Comparison of ENCODE assay signal across 10 cellular contexts in genomic region chr3:99859855-99860254, GRCh38. TPM values are rescaled to one million over a fixed set of nuclear protein-coding genes. Genes with fewer than 3 reads are reported as not detected.
DNase-seq lines count a peak whose midpoint lies in the region; ATAC-seq and TF ChIP-seq lines count a peak whose summit lies in the region.
"Had no signal": no experiment of that assay in that cellular context is flagged by ENCODE, and none has a peak within 500 bp of the region (broad histone marks: within the 10 kb centered on the region; RNA-seq: fewer than 3 reads in every experiment).

No MANE protein-coding gene starts in this region.

- no peaks in the 10 kb centered on the region for H3K36me3 ChIP-seq in breast epithelium
- peaks cover 8% of the 10 kb centered on the region for H3K36me3 ChIP-seq in kidney epithelial cell (ENCODE audit: control insufficient read depth, insufficient read depth, low read length)
- peaks cover 14 to 70% (median 48%) of the 10 kb centered on the region in 3 donors for H3K36me3 ChIP-seq in tibial artery
- no peaks in the 10 kb centered on the region for H3K36me3 ChIP-seq in GM23338 (ENCODE audit: insufficient read depth)

- ATAC-seq in HG02970 (IDR thresholded peaks at IDR 0.05; ENCODE audit: low FRiP score, unreplicated experiment) (no peak), GM23338 (no peak)
- ATAC-seq: upper lobe of right lung had no signal

- H3K9me3 ChIP-seq in breast epithelium (no peaks in the 10 kb centered on the region), tibial artery (no peaks in the 10 kb centered on the region)
- H3K9me3 ChIP-seq: upper lobe of right lung had no signal

- H3K4me1 ChIP-seq in breast epithelium: no peaks in the 10 kb centered on the region
- peaks cover 0 to 100% (median 57%) of the 10 kb centered on the region in 4 donors for H3K4me1 ChIP-seq in tibial artery
- peaks cover 9% of the 10 kb centered on the region for H3K4me1 ChIP-seq in GM23338 (ENCODE audit: insufficient read depth)

- H3K9me2 ChIP-seq in GM23338 (ENCODE audit: insufficient read depth): no peaks in the 10 kb centered on the region

- no peak for TF ChIP-seq POLR2A in breast epithelium (IDR thresholded peaks at IDR 0.05)

- DNase-seq in HFFc6 (peak; percentile 96), breast epithelium (ENCODE audit: low spot score in 2 of 2) (no peak), kidney epithelial cell (ENCODE audit: low read depth) (peak; percentile 90), tibial artery (no peak), NCI-H774 (lab: John Stamatoyannopoulos, UW) (no peak), GM23338 (ENCODE audit: low spot score) (no peak)
- no peak for DNase-seq in activated T-helper 2 cell treated with anti-CD3 and anti-CD28 coated beads, Interferon-gamma antibody, Interleukin-2, Interleukin-4, amounts not matched to agents 10 μg/mL and 5 μg/mL and 100 μg/mL, durations not matched to agents 14 hours and 24 hours and 36 hours (ENCODE audit: low spot score)
- DNase-seq: activated CD8-positive, alpha-beta memory T cell treated with anti-CD3 and anti-CD28 coated beads, Interleukin-2, amount 50 U/mL, for 48 hours; upper lobe of right lung had no signal

- H3K79me2 ChIP-seq in GM23338 (replicated peaks; ENCODE audit: insufficient read depth): peaks cover 21% of the 10 kb centered on the region; the same call in 1 of the 2 replicates

- peaks cover 72% of the 10 kb centered on the region for H3K36me3 Mint-ChIP-seq in HFFc6 (ENCODE audit: low read depth)
- H3K36me3 Mint-ChIP-seq in activated T-helper 2 cell treated with anti-CD3 and anti-CD28 coated beads, Interferon-gamma antibody, Interleukin-2, Interleukin-4, amounts not matched to agents 10 μg/mL and 5 μg/mL and 100 μg/mL, durations not matched to agents 14 hours and 24 hours and 36 hours (ENCODE audit: low read depth): peaks cover 62% of the 10 kb centered on the region
- H3K36me3 Mint-ChIP-seq in GM23338 (ENCODE audit: low read depth): peaks cover 8% of the 10 kb centered on the region; the same call in 2 of the 3 replicates

- TF ChIP-seq CTCF in HFFc6 (IDR thresholded peaks at IDR 0.05) (no peak), breast epithelium (IDR thresholded peaks at IDR 0.05) (no peak), kidney epithelial cell (IDR thresholded peaks at IDR 0.05; ENCODE audit: insufficient read depth, low read length, poor library complexity, severe bottlenecking) (no peak), tibial artery (IDR thresholded peaks at IDR 0.05) (no peak), GM23338 (conservative IDR thresholded peaks at IDR 0.05; ENCODE audit: low read depth in 2 of 2) (no peak)

- no peaks in the 10 kb centered on the region for H3K27me3 ChIP-seq in breast epithelium
- no peaks in the 10 kb centered on the region for H3K27me3 ChIP-seq in kidney epithelial cell (ENCODE audit: control insufficient read depth, insufficient read depth, low read length)
- H3K27me3 ChIP-seq in tibial artery: no peaks in the 10 kb centered on the region
- no peaks in the 10 kb centered on the region for H3K27me3 ChIP-seq in GM23338 (ENCODE audit: insufficient read depth)
- H3K27me3 ChIP-seq: upper lobe of right lung had no signal

- H3K4me1 Mint-ChIP-seq in HFFc6 (ENCODE audit: low read depth) (peaks cover 96% of the 10 kb centered on the region), GM23338 (peaks cover 15% of the 10 kb centered on the region)
- H3K4me1 Mint-ChIP-seq in activated T-helper 2 cell treated with anti-CD3 and anti-CD28 coated beads, Interferon-gamma antibody, Interleukin-2, Interleukin-4, amounts not matched to agents 10 μg/mL and 5 μg/mL and 100 μg/mL, durations not matched to agents 14 hours and 24 hours and 36 hours (ENCODE audit: low read depth): peaks cover 89% of the 10 kb centered on the region

- no peak overlapping the region for H3K4me3 ChIP-seq in breast epithelium
- H3K4me3 ChIP-seq in kidney epithelial cell (ENCODE audit: low read depth, low read length): no peak overlapping the region
- no peak overlapping the region for H3K4me3 ChIP-seq in tibial artery
- H3K4me3 ChIP-seq in GM23338: no peak overlapping the region
- H3K4me3 ChIP-seq: upper lobe of right lung had no signal

- H3K27ac ChIP-seq in breast epithelium (peak overlapping the region; percentile 21 to 35), tibial artery (peak overlapping the region; percentile 96 to 97), GM23338 (ENCODE audit: low read depth) (no peak overlapping the region)
- H3K27ac ChIP-seq: upper lobe of right lung had no signal

- peaks cover 29% of the 10 kb centered on the region for H4K20me1 ChIP-seq in GM23338 (replicated peaks; ENCODE audit: insufficient read depth)

- H3K4me3 Mint-ChIP-seq in HFFc6: peak overlapping the region; percentile 59
- no peak overlapping the region for H3K4me3 Mint-ChIP-seq in activated T-helper 2 cell treated with anti-CD3 and anti-CD28 coated beads, Interferon-gamma antibody, Interleukin-2, Interleukin-4, amounts not matched to agents 10 μg/mL and 5 μg/mL and 100 μg/mL, durations not matched to agents 14 hours and 24 hours and 36 hours (ENCODE audit: low read depth)
- H3K4me3 Mint-ChIP-seq in GM23338: no peak overlapping the region

- H3K27ac Mint-ChIP-seq in HFFc6: peak overlapping the region; percentile 80
- H3K27ac Mint-ChIP-seq in activated T-helper 2 cell treated with anti-CD3 and anti-CD28 coated beads, Interferon-gamma antibody, Interleukin-2, Interleukin-4, amounts not matched to agents 10 μg/mL and 5 μg/mL and 100 μg/mL, durations not matched to agents 14 hours and 24 hours and 36 hours: no peak overlapping the region
- no peak overlapping the region for H3K27ac Mint-ChIP-seq in GM23338

- H3K4me2 ChIP-seq in GM23338: no peak overlapping the region

- intact Hi-C loops in breast epithelium (cut with DNase I; ENCODE audit: low total_unique reads): no loop called here
- intact Hi-C loops in tibial artery (cut with DNase I; ENCODE audit: low total_unique reads): no loop called here
- intact Hi-C loops in activated T-helper 2 cell treated with anti-CD3 and anti-CD28 coated beads, Interferon-gamma antibody, Interleukin-2, Interleukin-4, amounts not matched to agents 10 μg/mL and 5 μg/mL and 100 μg/mL, durations not matched to agents 14 hours and 24 hours and 36 hours (cut with micrococcal nuclease): no loop called here

- H3K27me3 Mint-ChIP-seq in HFFc6 (ENCODE audit: insufficient read depth) (no peaks in the 10 kb centered on the region; the same call in 1 of the 2 replicates), GM23338 (ENCODE audit: insufficient read depth, low read depth, poor library complexity) (peaks cover 3% of the 10 kb centered on the region)
- H3K27me3 Mint-ChIP-seq in activated T-helper 2 cell treated with anti-CD3 and anti-CD28 coated beads, Interferon-gamma antibody, Interleukin-2, Interleukin-4, amounts not matched to agents 10 μg/mL and 5 μg/mL and 100 μg/mL, durations not matched to agents 14 hours and 24 hours and 36 hours (ENCODE audit: low read depth): no peaks in the 10 kb centered on the region

- no peaks in the 10 kb centered on the region for H3F3A ChIP-seq in GM23338 (replicated peaks; ENCODE audit: low read depth)

- H2AFZ ChIP-seq in GM23338: no peak overlapping the region

- H3K9me3 Mint-ChIP-seq in HFFc6 (no peaks in the 10 kb centered on the region), GM23338 (no peaks in the 10 kb centered on the region)
- H3K9me3 Mint-ChIP-seq in activated T-helper 2 cell treated with anti-CD3 and anti-CD28 coated beads, Interferon-gamma antibody, Interleukin-2, Interleukin-4, amounts not matched to agents 10 μg/mL and 5 μg/mL and 100 μg/mL, durations not matched to agents 14 hours and 24 hours and 36 hours: no peaks in the 10 kb centered on the region

TF ChIP-seq in GM23338, 12 proteins besides CTCF, POLR2A, EP300 and RAD21 (continues in another document):
- TF ChIP-seq EZH2phosphoT487 (IDR thresholded peaks at IDR 0.05; ENCODE audit: unreplicated experiment): no peak
- no peak for TF ChIP-seq NANOG (IDR thresholded peaks at IDR 0.05; ENCODE audit: borderline replicate concordance)
- TF ChIP-seq ZNF331 (CRISPR knock-in tag; IDR thresholded peaks at IDR 0.05; ENCODE audit: low read depth): no peak
- no peak for TF ChIP-seq ETS1 (IDR thresholded peaks at IDR 0.05)
- TF ChIP-seq STAT1 (IDR thresholded peaks at IDR 0.05; ENCODE audit: unreplicated experiment): no peak
- no peak for TF ChIP-seq POLR2AphosphoS5 (IDR thresholded peaks at IDR 0.05; ENCODE audit: low read depth)
- TF ChIP-seq ZNF114 (CRISPR knock-in tag; IDR thresholded peaks at IDR 0.05): no peak

RNA-seq across cellular contexts. Expression of gene CMSS1, which starts 42.2 kb away (rescaled TPM):
- 10 to 100 TPM; 27.8 to 47.0 (median 38.1) TPM for total RNA-seq in HFFc6 (2021; fragmentation: NEBNext Ultra II Directional; extraction: Animal tissue kit (Norgen Biotek cat#: 25700))
- total RNA-seq in breast epithelium (10 to 100 TPM; 15.5 to 35.4 (median 16.1) TPM), kidney epithelial cell (24.8 and 36.9 TPM in 2 replicates)
- 138 and 143 TPM in 2 replicates for total RNA-seq in activated T-helper 2 cell treated with anti-CD3 and anti-CD28 coated beads, Interferon-gamma antibody, Interleukin-2, Interleukin-4, amounts not matched to agents 10 μg/mL and 5 μg/mL and 100 μg/mL, durations not matched to agents 14 hours and 24 hours and 36 hours
- total RNA-seq in GM23338 (2014; rRNA removed; shearing (Covaris generic)): 34.4 and 39.4 TPM in 2 replicates
- polyA plus RNA-seq in GM23338 (2016; fragmentation: Nextera tagmentation; extraction: Ambion mirVana): 187 TPM in 2 replicates

Comparison
In these comparisons a context has a peak if more than half of its experiments do, and no peak if none do; other contexts are left out.
1. DNase-seq: peak in HFFc6 (single experiment) and kidney epithelial cell (single experiment); none in breast epithelium (0 of 2), tibial artery (0 of 2), NCI-H774 (single experiment), activated T-helper 2 cell treated with anti-CD3 and anti-CD28 coated beads, Interferon-gamma antibody, Interleukin-2, Interleukin-4, amounts not matched to agents 10 μg/mL and 5 μg/mL and 100 μg/mL, durations not matched to agents 14 hours and 24 hours and 36 hours (single experiment) and GM23338 (single experiment).